ENCODE assay signal across 14 cellular contexts in the genomic region with DNA sequence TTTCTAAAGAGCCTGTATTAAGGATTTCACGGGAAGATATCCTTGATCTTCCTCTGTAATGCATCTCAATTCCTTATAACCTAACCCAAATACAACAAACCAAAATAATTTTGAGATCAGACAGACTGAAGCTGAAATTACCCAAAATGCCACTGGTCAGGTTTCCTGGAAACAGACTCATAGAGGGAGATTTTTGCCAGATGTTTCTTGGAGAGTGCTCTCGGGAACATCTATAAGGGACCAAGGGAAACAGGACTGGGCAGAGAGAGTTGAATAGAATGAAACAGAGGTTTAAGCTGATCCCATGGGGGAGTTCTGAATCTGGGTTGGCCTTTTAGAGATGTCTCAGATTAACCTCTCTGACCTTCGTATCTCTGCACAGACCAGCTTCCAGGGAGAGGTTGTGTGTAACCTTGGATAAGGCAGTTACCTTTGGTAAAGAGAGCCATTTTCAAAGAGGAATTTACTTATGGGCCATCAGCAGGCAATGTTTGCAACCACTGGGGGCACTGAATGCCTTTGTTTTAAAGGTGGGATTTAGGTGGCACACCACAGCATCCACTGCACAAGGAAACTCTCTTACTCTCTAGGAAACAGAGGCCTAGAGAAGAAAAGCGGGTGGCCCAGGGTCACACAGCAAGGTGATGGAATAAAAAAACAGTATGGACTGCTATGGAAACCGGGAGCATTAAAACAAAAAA.
DNase-seq lines count a peak whose midpoint lies in the region; ATAC-seq and TF ChIP-seq lines count a peak whose summit lies in the region.
"Had no signal": no experiment of that assay in that cellular context is flagged by ENCODE, and none has a peak within 500 bp of the region (broad histone marks: within the 10 kb centered on the region; RNA-seq: fewer than 3 reads in every experiment).

No MANE protein-coding gene starts in this region.

- H3K27ac ChIP-seq in Panc1 (ENCODE audit: low read length) (no peak overlapping the region), heart right ventricle (peak overlapping the region in 7 of 10 donors; percentile 13 to 76 (median 32)), transverse colon (peak overlapping the region; percentile 11 to 40 (median 25))
- no peak overlapping the region for H3K27ac ChIP-seq in CD8-positive, alpha-beta memory T cell (ENCODE audit: low read depth, low read length)
- H3K27ac ChIP-seq: HL-60 had no signal

- in situ Hi-C loops in Panc1 (cut with HindIII; ENCODE audit: low pct_unique_long_range_greater_than_20kb, low sequenced_read_pairs) (no loop called here), transverse colon (cut with MboI; ENCODE audit: low pct_ligation_motif_present in 1 of 4, low pct_unique_long_range_greater_than_20kb in 1 of 4, low sequenced_read_pairs in 3 of 4) (no loop called here)

- H3K9me3 ChIP-seq in Panc1 (ENCODE audit: control insufficient read depth, insufficient read depth, low read depth, low read length) (no peaks in the 10 kb centered on the region), heart right ventricle (no peaks in the 10 kb centered on the region), transverse colon (no peaks in the 10 kb centered on the region)
- H3K9me3 ChIP-seq in CD8-positive, alpha-beta memory T cell (ENCODE audit: low read length): no peaks in the 10 kb centered on the region

- no peak overlapping the region for H3K27ac Mint-ChIP-seq in CD8-positive, alpha-beta memory T cell
- H3K27ac Mint-ChIP-seq: T-cell had no signal

- no peak for ATAC-seq in Panc1
- peak in 6 of 8 donors; percentile 36 to 81 (median 58) for ATAC-seq in heart right ventricle
- ATAC-seq: T-cell had no signal

- no peaks in the 10 kb centered on the region for H3K27me3 ChIP-seq in Panc1 (ENCODE audit: control insufficient read depth, insufficient read depth, low read length)
- H3K27me3 ChIP-seq in heart right ventricle: no peaks in the 10 kb centered on the region
- no peaks in the 10 kb centered on the region for H3K27me3 ChIP-seq in transverse colon
- H3K27me3 ChIP-seq in CD8-positive, alpha-beta memory T cell (ENCODE audit: insufficient read depth, low read length, poor library complexity, severe bottlenecking): no peaks in the 10 kb centered on the region

- peaks cover 0 to under 1% (median 0%) of the 10 kb centered on the region in 5 donors for H3K9me3 Mint-ChIP-seq in CD8-positive, alpha-beta memory T cell
- H3K9me3 Mint-ChIP-seq: T-cell had no signal

- no TSS peak for BruUV-seq in Panc1 (replicated peaks; lab: Mats Ljungman, UMichigan)

- H3K4me1 ChIP-seq in Panc1 (ENCODE audit: control insufficient read depth, insufficient read depth, low read length) (no peaks in the 10 kb centered on the region), heart right ventricle (peaks cover 9 to 29% (median 20%) of the 10 kb centered on the region in 9 donors), transverse colon (peaks cover 0 to 11% (median 0%) of the 10 kb centered on the region in 4 donors)
- no peaks in the 10 kb centered on the region for H3K4me1 ChIP-seq in CD8-positive, alpha-beta memory T cell (ENCODE audit: insufficient read depth, low read length)

- no peak for TF ChIP-seq EP300 in transverse colon (IDR thresholded peaks at IDR 0.05; ENCODE audit: low read depth)

- H3K27me3 Mint-ChIP-seq in CD8-positive, alpha-beta memory T cell: no peaks in the 10 kb centered on the region
- H3K27me3 Mint-ChIP-seq: T-cell had no signal

- CTCF ChIA-PET in Panc1 (lab: Charles Lee): no interaction called here
- CTCF ChIA-PET in CD8-positive, alpha-beta memory T cell (lab: Charles Lee): interaction anchor here (0.9 to 1.5 kb wide), 2 partner anchors 11 to 15 kb away, joined by 3 read pairs; no protein-coding TSS in a partner anchor

- H3K4me3 ChIP-seq in Panc1 (ENCODE audit: low read depth in 2 of 2, low read length in 2 of 2): no peak overlapping the region
- H3K4me3 ChIP-seq in heart right ventricle: no peak overlapping the region
- H3K4me3 ChIP-seq in transverse colon: no peak overlapping the region
- no peak overlapping the region for H3K4me3 ChIP-seq in CD8-positive, alpha-beta memory T cell (ENCODE audit: low read length)

- H3K4me1 Mint-ChIP-seq in CD8-positive, alpha-beta memory T cell: peaks cover 5 to 8% (median 7%) of the 10 kb centered on the region in 3 donors

- H3K36me3 Mint-ChIP-seq in CD8-positive, alpha-beta memory T cell: peaks cover 0 to 4% (median 0%) of the 10 kb centered on the region in 3 donors
- H3K36me3 Mint-ChIP-seq: T-cell had no signal

- peak; percentile 70 for DNase-seq in NCI-H82 (lab: John Stamatoyannopoulos, UW)
- DNase-seq in NCI-H82 treated with DMSO at 0.1 percent for 48 hours (lab: John Stamatoyannopoulos, UW; ENCODE audit: unreplicated experiment): no peak
- no peak for DNase-seq in Panc1 (ENCODE audit: low read depth, low spot score)
- DNase-seq in heart right ventricle: peak in 1 of 2 donors; percentile 24
- DNase-seq in transverse colon: no peak
- no peak for DNase-seq in NCI-H2029 treated with DMSO at 0.1 percent for 48 hours (lab: John Stamatoyannopoulos, UW)
- DNase-seq in activated effector memory CD4-positive, alpha-beta T cell treated with anti-CD3 and anti-CD28 coated beads, Interleukin-2, amount 50 U/mL, for 16 hours: no peak
- DNase-seq in CD8-positive, alpha-beta memory T cell: no peak
- DNase-seq: activated CD4-positive, alpha-beta T cell treated with anti-CD3 and anti-CD28 coated beads for 48 hours; NCI-H1105; NK-92 treated with Interleukin-12 subunit alpha and Interleukin-12 subunit beta, amount 100 ng/mL, for 24 hours; retina; T-cell had no signal

- no peak overlapping the region for H3K4me3 Mint-ChIP-seq in CD8-positive, alpha-beta memory T cell
- H3K4me3 Mint-ChIP-seq: T-cell had no signal

- H3K36me3 ChIP-seq in Panc1 (ENCODE audit: control insufficient read depth, insufficient read depth, low read length): no peaks in the 10 kb centered on the region
- H3K36me3 ChIP-seq in heart right ventricle: no peaks in the 10 kb centered on the region
- no peaks in the 10 kb centered on the region for H3K36me3 ChIP-seq in transverse colon
- H3K36me3 ChIP-seq in CD8-positive, alpha-beta memory T cell (ENCODE audit: insufficient read depth, low read length): no peaks in the 10 kb centered on the region

- POLR2A ChIA-PET in Panc1 (lab: Charles Lee): no interaction called here
- POLR2A ChIA-PET in CD8-positive, alpha-beta memory T cell (lab: Charles Lee): no interaction called here

- TF ChIP-seq CTCF in Panc1 (IDR thresholded peaks at IDR 0.05): peak; percentile 9; the same call in 1 of the 2 replicates
- TF ChIP-seq CTCF in heart right ventricle (IDR thresholded peaks at IDR 0.05): peak in 1 of 9 donors; percentile 11
- TF ChIP-seq CTCF in transverse colon (IDR thresholded peaks at IDR 0.05): no peak

- no peak for TF ChIP-seq POLR2A in transverse colon (IDR thresholded peaks at IDR 0.05)

- WGBS in heart right ventricle, 2 donors: 74 to 78% methylated on average over 5 of the region's 5 CpGs
- WGBS in transverse colon (ENCODE audit: low coverage in 1 of 2), 2 donors: 83 to 88% methylated on average over 4 to 5 of the region's 5 CpGs

- intact Hi-C loops in Panc1 (cut with micrococcal nuclease; ENCODE audit: unreplicated experiment): no loop called here
- intact Hi-C loops in heart right ventricle (cut with DNase I): loop anchor here in 3 of 10 donors (1.0 to 10.0 kb wide), 4 partner anchors 44 to 138 kb away; no protein-coding TSS in a partner anchor
- intact Hi-C loops in transverse colon (cut with DNase I; ENCODE audit: low total_unique reads): no loop called here

Comparison
In these comparisons a context has a peak if more than half of its experiments do, and no peak if none do; other contexts are left out.
1. H3K27ac ChIP-seq: peak in heart right ventricle (7 of 10) and transverse colon (4 of 4); none in Panc1 (single experiment) and CD8-positive, alpha-beta memory T cell (single experiment).